In genomic region chr2:169137924-169138323, GRCh38 we compare ENCODE assay signal across 29 cellular contexts.
"Had no signal": no experiment of that assay in that cellular context is flagged by ENCODE, and none has a peak within 500 bp of the region (broad histone marks: within the 10 kb centered on the region; RNA-seq: fewer than 3 reads in every experiment).

No MANE protein-coding gene starts in this region.

- H3K4me2 ChIP-seq: KMS-11 had no signal

- H3K9me3 ChIP-seq: SJCRH30 had no signal

- H3K36me3 ChIP-seq: brain microvascular endothelial cell, SJCRH30 had no signal

- H3K9ac ChIP-seq: KMS-11 had no signal

- H3K27me3 ChIP-seq: brain microvascular endothelial cell, SJCRH30 had no signal

- H3K4me1 ChIP-seq: SJCRH30 had no signal

- H3K27ac ChIP-seq: brain microvascular endothelial cell, KMS-11, SJCRH30, SK-N-MC had no signal

- DNase-seq: activated CD4-positive, alpha-beta T cell treated with anti-CD3 and anti-CD28 coated beads, Interleukin-2, amount 10 ng/mL, durations not matched to agents 24 days and 14 days; activated CD4-positive, alpha-beta T cell treated with anti-CD3 and anti-CD28 coated beads, Interleukin-2, amount 50 U/mL, for 4 hours; activated CD8-positive, alpha-beta T cell treated with anti-CD3 and anti-CD28 coated beads for 36 hours; activated effector memory CD4-positive, alpha-beta T cell treated with anti-CD3 and anti-CD28 coated beads, Interleukin-2, amount 50 U/mL, for 16 hours; activated naive CD4-positive, alpha-beta T cell; activated naive CD4-positive, alpha-beta T cell treated with anti-CD3 and anti-CD28 coated beads, Interleukin-2, amount 50 U/mL, for 16 hours; activated naive CD8-positive, alpha-beta T cell treated with anti-CD3 and anti-CD28 coated beads for 36 hours; activated T-cell treated with anti-CD3 and anti-CD28 coated beads, Interleukin-2, amount 50 U/mL, for 1 hour; activated T-cell treated with anti-CD3 and anti-CD28 coated beads, Interleukin-2, amount 50 U/mL, for 72 hours; amniotic stem cell; aorta; brain microvascular endothelial cell; central memory CD4-positive, alpha-beta T cell; MV-4-11; NCI-H1092 treated with DMSO at 0.1 percent for 48 hours; NCI-H1417; NCI-H146; NCI-H187; NCI-H2029 treated with DMSO at 0.1 percent for 48 hours; NCI-H446; NCI-H510A treated with DMSO at 0.1 percent for 48 hours; NCI-H526 treated with DMSO at 0.1 percent for 48 hours; SHP77; SJCRH30; T1000 had no signal

- H3K4me3 ChIP-seq: SJCRH30, SK-N-MC had no signal

- ATAC-seq: activated CD8-positive, alpha-beta T cell treated with anti-CD3 and anti-CD28 coated beads for 36 hours; activated T-cell treated with anti-CD3 and anti-CD28 coated beads, Interleukin-2, amount 50 U/mL, for 72 hours; activated T-helper 17 cell treated with anti-CD3 and anti-CD28 coated beads, Interleukin-2, amount 50 U/mL, for 72 hours; Panc1 had no signal
